In the genomic region with DNA sequence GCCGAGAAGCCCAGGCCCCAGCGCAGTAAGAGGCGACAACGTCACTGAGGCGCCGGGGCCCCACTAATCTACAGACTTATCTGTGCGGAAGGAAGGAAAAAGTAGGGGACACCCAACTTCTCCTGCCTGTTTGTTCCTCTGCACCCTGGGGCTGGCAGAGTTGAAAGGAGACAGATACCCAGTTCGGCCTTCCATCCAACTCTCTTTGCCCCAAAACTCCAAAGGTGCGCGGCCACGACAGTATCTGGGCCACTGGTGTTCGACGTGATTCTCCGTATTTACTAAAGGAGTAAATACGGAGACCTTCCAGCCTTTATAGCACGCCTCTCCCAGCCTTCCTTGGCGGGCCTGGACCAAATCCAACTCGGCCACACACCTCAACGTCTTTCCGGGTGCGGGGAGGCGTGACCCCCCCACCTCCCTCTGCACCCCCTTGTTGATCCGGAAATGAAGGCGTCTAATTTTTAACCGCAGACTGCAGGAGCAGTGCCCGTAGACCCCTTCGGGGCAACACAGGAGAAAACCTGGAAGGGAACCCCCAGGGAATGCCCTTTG, we compare ENCODE assay signal across 8 cellular contexts. TPM values are rescaled to one million over a fixed set of nuclear protein-coding genes. Genes with fewer than 3 reads are reported as not detected.
A peak's percentile ranks its signal among the peaks of the same experiment; 100 is the strongest.
DNase-seq lines count a peak whose midpoint lies in the region; ATAC-seq and TF ChIP-seq lines count a peak whose summit lies in the region.

No MANE protein-coding gene starts in this region.

- peaks cover 34% of the 10 kb centered on the region for H3K4me1 ChIP-seq in rectal smooth muscle tissue (ENCODE audit: control insufficient read depth, insufficient read depth, low read length)

- H3K9ac ChIP-seq in rectal smooth muscle tissue (ENCODE audit: low read length), result peak overlapping the region; percentile 42

- peak overlapping the region; percentile 81 for H3K27ac ChIP-seq in rectal smooth muscle tissue (ENCODE audit: low read depth, low read length)

- no peaks in the 10 kb centered on the region for H3K27me3 ChIP-seq in rectal smooth muscle tissue (ENCODE audit: control insufficient read depth, insufficient read depth, low read length)

- no peak for ATAC-seq in HG03469 (IDR thresholded peaks at IDR 0.05; ENCODE audit: unreplicated experiment)
- ATAC-seq in HG03520 (IDR thresholded peaks at IDR 0.05; ENCODE audit: unreplicated experiment), result no peak

- no peak for TF ChIP-seq CTCF in LNCaP clone FGC (IDR thresholded peaks at IDR 0.05; ENCODE audit: control insufficient read depth, extremely low read depth, insufficient read depth)

- H3K4me3 ChIP-seq in LNCaP clone FGC (ENCODE audit: low read depth, low read length) (peak overlapping the region; percentile 59), rectal smooth muscle tissue (ENCODE audit: low read length) (peak overlapping the region; percentile 82)

- H3K36me3 ChIP-seq in rectal smooth muscle tissue (ENCODE audit: control insufficient read depth, insufficient read depth, low read length), result no peaks in the 10 kb centered on the region

- DNase-seq in EH (ENCODE audit: low read depth) (peak; percentile 42), LNCaP clone FGC (ENCODE audit: low read depth) (no peak), activated T-helper 1 cell treated with Interleukin-2 at 50 U/mL for 16 hours (ENCODE audit: low read depth) (peak; percentile 55), globus pallidus (ENCODE audit: low spot score) (peak; percentile 66), ureter (ENCODE audit: low spot score) (no peak)

RNA-seq across cellular contexts. Expression of a gene that starts 1.6 kb away (rescaled TPM):
- total RNA-seq in ureter, result 23.2 TPM

Comparison
In these comparisons a context has a peak if more than half of its experiments do, and no peak if none do; other contexts are left out.
1. DNase-seq: peak in EH (single experiment), activated T-helper 1 cell treated with Interleukin-2 at 50 U/mL for 16 hours (single experiment) and globus pallidus (single experiment); none in LNCaP clone FGC (single experiment) and ureter (single experiment).